In genomic region chr4:152374606-152375285, GRCh38 we compare ENCODE assay signal across 18 cellular contexts.
DNase-seq lines count a peak whose midpoint lies in the region; ATAC-seq, FAIRE-seq and TF ChIP-seq lines count a peak whose summit lies in the region.
"Had no signal": no experiment of that assay in that cellular context is flagged by ENCODE, and none has a peak within 500 bp of the region (broad histone marks: within the 10 kb centered on the region; RNA-seq: fewer than 3 reads in every experiment).

No MANE protein-coding gene starts in this region.

- intact Hi-C loops in natural killer cell (cut with micrococcal nuclease) (no loop called here), GM12878 (cut with micrococcal nuclease; ENCODE audit: unreplicated experiment) (loop anchor here (10.0 kb wide), 1 partner anchor 610 kb away; the partner anchor contains the start of gene GATB)

- no peaks in the 10 kb centered on the region for H3K9me3 ChIP-seq in GM12878 (replicated peaks; ENCODE audit: control insufficient read depth, insufficient read depth, low read length)
- H3K9me3 ChIP-seq: BLaER1, HAP-1, prostate gland, thyroid gland had no signal

- no peaks in the 10 kb centered on the region for H3K27me3 ChIP-seq in GM12878 (replicated peaks in 1 of 2; ENCODE audit: control insufficient read depth in 2 of 2, insufficient read depth in 2 of 2, low read length in 1 of 2)
- H3K27me3 ChIP-seq: BLaER1, thyroid gland had no signal

- no peak overlapping the region for H3K9ac ChIP-seq in GM12878 (ENCODE audit: control insufficient read depth, insufficient read depth, low read length)
- H3K9ac ChIP-seq: BLaER1 had no signal

- TF ChIP-seq POLR2A in GM12878 (IDR thresholded peaks at IDR 0.05; ENCODE audit: low read depth, low read length): no peak

- H3K36me3 Mint-ChIP-seq in natural killer cell treated with Interleukin-12 subunit alpha and Interleukin-12 subunit beta and Interleukin-15 and Interleukin-18, amount 100 ng/mL, for 72 hours: no peaks in the 10 kb centered on the region
- H3K36me3 Mint-ChIP-seq in natural killer cell: no peaks in the 10 kb centered on the region

- no peak; a peak in 1 of 4 replicates for TF ChIP-seq EP300 in GM12878 (IDR thresholded peaks at IDR 0.05; ENCODE audit: borderline replicate concordance in 1 of 2, control insufficient read depth in 1 of 2, low read depth in 2 of 2, low read length in 2 of 2)

- CTCF ChIA-PET in GM12878 (lab: Yijun Ruan, JAX): interaction anchor here (0.6 to 4.2 kb wide), 9 partner anchors 9 to 1257 kb away, joined by 3 to 20 read pairs (median 3); no protein-coding TSS in a partner anchor

- peaks cover 11% of the 10 kb centered on the region for H3K4me1 ChIP-seq in GM12878 (ENCODE audit: control insufficient read depth, insufficient read depth, low read length)
- H3K4me1 ChIP-seq: BLaER1, HAP-1, prostate gland, thyroid gland had no signal

- H3K4me3 ChIP-seq in GM12878: no peak overlapping the region
- H3K4me3 ChIP-seq: BLaER1, HAP-1, prostate gland, thyroid gland had no signal

- ATAC-seq in natural killer cell treated with Interleukin-12 subunit alpha and Interleukin-12 subunit beta and Interleukin-15 and Interleukin-18, amount 100 ng/mL, for 72 hours: peak in 1 of 2 donors; percentile 86
- ATAC-seq in natural killer cell (no peak), GM12878 (peak; percentile 64), GM19463 (IDR thresholded peaks at IDR 0.05; ENCODE audit: unreplicated experiment) (no peak)

- peak overlapping the region; percentile 41 for H3K4me3 Mint-ChIP-seq in natural killer cell treated with Interleukin-12 subunit alpha and Interleukin-12 subunit beta and Interleukin-15 and Interleukin-18, amount 100 ng/mL, for 72 hours
- no peak overlapping the region for H3K4me3 Mint-ChIP-seq in natural killer cell
- H3K4me3 Mint-ChIP-seq: endodermal cell had no signal

- H3K27ac ChIP-seq in GM12878 (ENCODE audit: control insufficient read depth, insufficient read depth): no peak overlapping the region
- H3K27ac ChIP-seq: BLaER1, prostate gland, thyroid gland, WERI-Rb-1 had no signal

- TF ChIP-seq CTCF in natural killer cell (IDR thresholded peaks at IDR 0.05) (no peak), GM12878 (IDR thresholded peaks at IDR 0.05 in 2 of 3, conservative IDR thresholded peaks at IDR 0.05 in 1 of 3; ENCODE audit: control insufficient read depth in 2 of 3, extremely low read depth in 1 of 3, insufficient read depth in 1 of 3, low read depth in 3 of 3, low read length in 3 of 3) (no peak)

- peaks cover 15 to 18% of the 10 kb centered on the region in 2 donors for H3K4me1 Mint-ChIP-seq in natural killer cell treated with Interleukin-12 subunit alpha and Interleukin-12 subunit beta and Interleukin-15 and Interleukin-18, amount 100 ng/mL, for 72 hours (ENCODE audit: low read depth in 2 of 2)
- peaks cover 10 to 24% of the 10 kb centered on the region in 2 donors for H3K4me1 Mint-ChIP-seq in natural killer cell
- H3K4me1 Mint-ChIP-seq: endodermal cell had no signal

- no peaks in the 10 kb centered on the region for H3K9me3 Mint-ChIP-seq in natural killer cell treated with Interleukin-12 subunit alpha and Interleukin-12 subunit beta and Interleukin-15 and Interleukin-18, amount 100 ng/mL, for 72 hours
- no peaks in the 10 kb centered on the region for H3K9me3 Mint-ChIP-seq in natural killer cell
- H3K9me3 Mint-ChIP-seq: endodermal cell had no signal

- 15% methylated on average over 3 of the region's 3 CpGs for WGBS in GM12878 (ENCODE audit: insufficient coverage, insufficient replicate concordance, low lambda C conversion rate, missing lambda C conversion rate)

- no peak overlapping the region for H2AFZ ChIP-seq in GM12878 (ENCODE audit: control insufficient read depth, low read depth, low read length)

- no peaks in the 10 kb centered on the region for H3K27me3 Mint-ChIP-seq in natural killer cell treated with Interleukin-12 subunit alpha and Interleukin-12 subunit beta and Interleukin-15 and Interleukin-18, amount 100 ng/mL, for 72 hours
- no peaks in the 10 kb centered on the region for H3K27me3 Mint-ChIP-seq in natural killer cell (ENCODE audit: low read depth in 2 of 2)

- H3K27ac Mint-ChIP-seq in natural killer cell treated with Interleukin-12 subunit alpha and Interleukin-12 subunit beta and Interleukin-15 and Interleukin-18, amount 100 ng/mL, for 72 hours: peak overlapping the region; percentile 2 to 53
- H3K27ac Mint-ChIP-seq in natural killer cell: no peak overlapping the region
- H3K27ac Mint-ChIP-seq: endodermal cell had no signal

- no peak for FAIRE-seq in GM12878 (lab: Jason Lieb, UNC)

- H3K4me2 ChIP-seq in GM12878 (ENCODE audit: control insufficient read depth, insufficient read depth): peak overlapping the region; percentile 61; the same call in 1 of the 2 replicates
- H3K4me2 ChIP-seq: BLaER1 had no signal

- SMC1A ChIA-PET in GM12878 (lab: Charles Lee; ENCODE audit: uncharacterized antibody, unreplicated experiment): interaction anchor here (0.9 to 3.7 kb wide), 15 partner anchors 10 to 273 kb away, joined by 3 to 16 read pairs (median 4); no protein-coding TSS in a partner anchor

- H4K20me1 ChIP-seq in GM12878 (ENCODE audit: control insufficient read depth, insufficient read depth): no peaks in the 10 kb centered on the region

- RAD21 ChIA-PET in GM12878 (lab: Charles Lee; ENCODE audit: unreplicated experiment): interaction anchor here (0.8 to 4.3 kb wide), 4 partner anchors 9 to 20 kb away, joined by 3 to 17 read pairs (median 4); no protein-coding TSS in a partner anchor

- no peaks in the 10 kb centered on the region for H3K36me3 ChIP-seq in GM12878 (ENCODE audit: control insufficient read depth in 2 of 2, insufficient read depth in 2 of 2, low read length in 1 of 2)
- H3K36me3 ChIP-seq: BLaER1, HAP-1, prostate gland, thyroid gland, WERI-Rb-1 had no signal

- DNase-seq in NCI-H2196 (lab: John Stamatoyannopoulos, UW; ENCODE audit: unreplicated experiment) (peak; percentile 19), NCI-H2196 treated with DMSO at 0.1 percent for 48 hours (lab: John Stamatoyannopoulos, UW; ENCODE audit: unreplicated experiment) (no peak), natural killer cell (no peak), GM12878 (ENCODE audit: low read depth, low spot score) (no peak), SHP77 treated with DMSO at 0.1 percent for 48 hours (lab: John Stamatoyannopoulos, UW) (no peak), anterior cingulate cortex (lab: John Stamatoyannopoulos, UW) (no peak)
- no peak for DNase-seq in natural killer cell treated with Interleukin-12 subunit alpha and Interleukin-12 subunit beta and Interleukin-15 and Interleukin-18, amount 100 ng/mL, for 72 hours (ENCODE audit: low spot score)
- DNase-seq: aorta; endodermal cell; KG1; NCI-H1930; stimulated activated CD4-positive, alpha-beta T cell treated with anti-CD3 and anti-CD28 coated beads, Interleukin-12 subunit alpha, Interleukin-12 subunit beta, amount 100 ng/mL, for 4 hours; thyroid gland; WERI-Rb-1 had no signal

- H3K79me2 ChIP-seq in GM12878 (ENCODE audit: control insufficient read depth, insufficient read depth, low read length): peaks cover 13% of the 10 kb centered on the region

- BruUV-seq in GM12878 (replicated peaks; lab: Mats Ljungman, UMichigan): no TSS peak

- no peak for TF ChIP-seq RAD21 in GM12878 (IDR thresholded peaks at IDR 0.05; ENCODE audit: insufficient read depth, low read depth, low read length)

- POLR2A ChIA-PET in GM12878 (lab: Charles Lee): interaction anchor here (1.3 kb wide), 2 partner anchors 16 to 97 kb away, joined by 3 to 4 read pairs; no protein-coding TSS in a partner anchor

- in situ Hi-C loops in GM12878 (cut with MboI): no loop called here

TF ChIP-seq in GM12878, 131 proteins besides CTCF, POLR2A, EP300 and RAD21:
- TF ChIP-seq TCF3 (IDR thresholded peaks at IDR 0.05; ENCODE audit: borderline replicate concordance, insufficient read depth, low read depth, low read length) (no peak), POLR2AphosphoS2 (IDR thresholded peaks at IDR 0.05; ENCODE audit: low read depth, low read length) (no peak), PAX5 (IDR thresholded peaks at IDR 0.05; ENCODE audit: borderline replicate concordance, low read depth, low read length) (no peak), GABPA (IDR thresholded peaks at IDR 0.05; ENCODE audit: low read depth) (no peak), KDM1A (IDR thresholded peaks at IDR 0.05; ENCODE audit: borderline replicate concordance) (no peak), KLF5 (IDR thresholded peaks at IDR 0.05; ENCODE audit: partially characterized antibody) (no peak), MTA2 (IDR thresholded peaks at IDR 0.05; ENCODE audit: low read depth) (no peak), CHD2 (IDR thresholded peaks at IDR 0.05; ENCODE audit: borderline replicate concordance, low read depth, low read length) (no peak), CBFB (IDR thresholded peaks at IDR 0.05; ENCODE audit: low read depth) (no peak), SREBF2 (IDR thresholded peaks at IDR 0.05; ENCODE audit: low read length) (no peak), NFYA (IDR thresholded peaks at IDR 0.05; ENCODE audit: borderline replicate concordance, low read depth, low read length) (no peak), SUPT20H (IDR thresholded peaks at IDR 0.05; ENCODE audit: borderline replicate concordance, control insufficient read depth, low read depth, low read length) (no peak), MYB (IDR thresholded peaks at IDR 0.05; ENCODE audit: borderline replicate concordance, low read depth, low read length) (no peak)

Comparison
In these comparisons a context has a peak if more than half of its experiments do, and no peak if none do; other contexts are left out.
1. H3K27ac Mint-ChIP-seq: peak in natural killer cell treated with Interleukin-12 subunit alpha and Interleukin-12 subunit beta and Interleukin-15 and Interleukin-18, amount 100 ng/mL, for 72 hours (2 of 2); none in natural killer cell (0 of 2).